15 cellular contexts compared by ENCODE assay signal in the genomic region with DNA sequence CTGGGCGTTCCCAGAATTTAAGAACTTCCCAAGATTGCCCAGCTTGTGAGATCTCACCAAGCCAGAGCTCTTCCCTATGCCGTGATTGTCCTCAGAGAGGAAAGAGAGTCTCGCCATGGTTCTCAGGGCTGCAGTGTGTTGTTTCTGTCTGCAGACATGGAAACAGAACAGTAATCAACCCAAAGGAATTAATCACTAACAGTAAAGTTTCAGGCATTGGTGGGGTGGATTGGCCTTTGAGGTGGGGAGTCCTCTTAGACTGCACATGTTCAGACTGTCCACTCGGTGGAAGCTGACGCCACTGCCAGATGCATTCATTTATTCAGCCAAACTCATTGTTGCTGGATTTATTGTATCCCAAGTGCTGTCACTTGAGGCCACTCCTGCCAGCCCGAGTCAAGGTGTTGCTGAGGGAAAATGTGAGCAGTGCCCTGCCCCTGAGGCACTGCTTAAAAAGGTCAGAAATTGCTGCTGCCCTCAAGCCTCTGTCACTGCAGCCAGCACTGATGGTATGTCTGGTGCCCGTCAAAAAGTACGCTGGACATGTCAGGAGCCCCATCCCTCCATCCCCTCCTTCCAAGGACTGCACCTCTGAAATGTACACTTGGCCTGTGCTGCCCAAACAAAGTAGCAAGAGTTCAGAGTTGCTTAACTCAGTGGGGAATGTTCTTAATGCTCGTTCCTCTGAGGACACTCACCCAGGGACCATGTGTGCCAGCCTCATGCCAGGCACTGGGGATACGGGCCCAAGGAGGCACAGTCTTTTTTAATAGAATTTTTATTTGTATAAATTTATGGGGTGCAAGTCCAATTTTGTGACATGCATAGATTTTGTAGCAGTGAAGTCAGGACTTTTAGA.
DNase-seq lines count a peak whose midpoint lies in the region; ATAC-seq and TF ChIP-seq lines count a peak whose summit lies in the region.
"Had no signal": no experiment of that assay in that cellular context is flagged by ENCODE, and none has a peak within 500 bp of the region (broad histone marks: within the 10 kb centered on the region; RNA-seq: fewer than 3 reads in every experiment).

No MANE protein-coding gene starts in this region.

- CTCF ChIA-PET in T-cell (lab: Charles Lee) = no interaction called here

- POLR2A ChIA-PET in T-cell (lab: Charles Lee) = no interaction called here

- peak overlapping the region in 3 of 4 donors; percentile 5 to 55 (median 45) for H3K27ac ChIP-seq in esophagus squamous epithelium
- H3K27ac ChIP-seq: heart right ventricle had no signal

- no peaks in the 10 kb centered on the region for H3K9me3 ChIP-seq in esophagus squamous epithelium
- H3K9me3 ChIP-seq: heart right ventricle had no signal

- no peak overlapping the region for H3K4me3 ChIP-seq in esophagus squamous epithelium
- H3K4me3 ChIP-seq: heart right ventricle had no signal

- no peak overlapping the region for H3K27ac Mint-ChIP-seq in T-cell
- H3K27ac Mint-ChIP-seq: activated naive CD8-positive, alpha-beta T cell; naive B cell had no signal

- H3K27me3 ChIP-seq in esophagus squamous epithelium = peaks cover 0 to 16% (median 0%) of the 10 kb centered on the region in 4 donors

- H3K4me1 Mint-ChIP-seq in T-cell = no peaks in the 10 kb centered on the region
- H3K4me1 Mint-ChIP-seq: naive B cell had no signal

- no peak overlapping the region for H3K4me3 Mint-ChIP-seq in T-cell
- H3K4me3 Mint-ChIP-seq: activated naive CD8-positive, alpha-beta T cell; naive B cell had no signal

- WGBS in esophagus squamous epithelium, 2 donors = 63 to 66% methylated on average over 6 of the region's 10 CpGs

- H3K36me3 Mint-ChIP-seq in T-cell = no peaks in the 10 kb centered on the region
- H3K36me3 Mint-ChIP-seq: activated naive CD8-positive, alpha-beta T cell; naive B cell had no signal

- ATAC-seq in omental fat pad (ENCODE audit: low FRiP score) (peak; percentile 28), GM18498 (IDR thresholded peaks at IDR 0.05; ENCODE audit: unreplicated experiment) (no peak), T-cell (replicated peaks in 1 of 4) (no peak)

- DNase-seq in ACHN (peak; percentile 17), M059J (ENCODE audit: low read depth) (peak; percentile 73), esophagus squamous epithelium (lab: John Stamatoyannopoulos, UW) (no peak), omental fat pad (ENCODE audit: low spot score) (no peak), DMS53 (lab: John Stamatoyannopoulos, UW) (no peak), NCI-H1417 treated with DMSO at 0.1 percent for 48 hours (lab: John Stamatoyannopoulos, UW) (no peak), T-cell (no peak)
- DNase-seq: activated CD4-positive, alpha-beta T cell treated with anti-CD3 and anti-CD28 coated beads for 4 hours; cerebellar nuclear complex; heart right ventricle; naive B cell; NCI-H2081 treated with DMSO at 0.1 percent for 48 hours; NCI-H526 treated with DMSO at 0.1 percent for 48 hours had no signal

- no peaks in the 10 kb centered on the region for H3K9me3 Mint-ChIP-seq in T-cell

- TF ChIP-seq CTCF in esophagus squamous epithelium (IDR thresholded peaks at IDR 0.05) = no peak
- no peak for TF ChIP-seq CTCF in omental fat pad (IDR thresholded peaks at IDR 0.05)

- peaks cover 0 to 5% of the 10 kb centered on the region in 2 donors for H3K27me3 Mint-ChIP-seq in T-cell
- H3K27me3 Mint-ChIP-seq: activated naive CD8-positive, alpha-beta T cell had no signal

- intact Hi-C loops in esophagus squamous epithelium (cut with DNase I) = no loop called here

- in situ Hi-C loops in ACHN (cut with HindIII; ENCODE audit: low pct_ligation_motif_present, low pct_unique_long_range_greater_than_20kb, low sequenced_read_pairs) = no loop called here

- no peaks in the 10 kb centered on the region for H3K36me3 ChIP-seq in esophagus squamous epithelium
- H3K36me3 ChIP-seq: heart right ventricle had no signal

- TF ChIP-seq POLR2A in esophagus squamous epithelium (IDR thresholded peaks at IDR 0.05) = no peak

- peaks cover 43 to 90% (median 63%) of the 10 kb centered on the region in 3 donors for H3K4me1 ChIP-seq in esophagus squamous epithelium

Comparison
In these comparisons a context has a peak if more than half of its experiments do, and no peak if none do; other contexts are left out.
1. DNase-seq: peak in ACHN (single experiment) and M059J (single experiment); none in esophagus squamous epithelium (single experiment), omental fat pad (single experiment), DMS53 (single experiment), NCI-H1417 treated with DMSO at 0.1 percent for 48 hours (single experiment) and T-cell (0 of 34).